ENCODE assay signal across 13 cellular contexts in the genomic region with DNA sequence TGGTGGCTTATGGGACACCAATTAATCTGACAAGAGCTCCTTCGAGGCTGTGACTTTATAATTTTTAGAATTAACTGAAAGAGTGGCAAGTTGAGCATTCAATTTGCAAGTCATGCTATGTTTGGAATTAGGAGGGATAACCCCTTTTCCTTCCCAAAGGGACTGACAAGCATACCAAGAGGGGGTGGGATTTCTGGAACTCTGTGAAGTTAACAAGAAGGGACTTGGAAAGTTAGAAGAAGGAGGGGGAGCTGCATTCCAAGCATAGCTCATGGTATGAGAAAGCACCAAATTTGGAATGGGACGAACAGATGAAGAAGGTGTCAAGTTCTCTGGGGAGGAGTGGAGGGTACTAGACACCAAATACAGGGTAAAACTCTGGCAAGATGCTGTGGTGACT. TPM values are rescaled to one million over a fixed set of nuclear protein-coding genes. Genes with fewer than 3 reads are reported as not detected.
A peak's percentile ranks its signal among the peaks of the same experiment; 100 is the strongest.
DNase-seq lines count a peak whose midpoint lies in the region; ATAC-seq and TF ChIP-seq lines count a peak whose summit lies in the region.
"Had no signal": no experiment of that assay in that cellular context is flagged by ENCODE, and none has a peak within 500 bp of the region (broad histone marks: within the 10 kb centered on the region; RNA-seq: fewer than 3 reads in every experiment).

No MANE protein-coding gene starts in this region.

- peak overlapping the region; percentile 33 for H3K4me2 ChIP-seq in GM23248 (ENCODE audit: unreplicated experiment)

- no peaks in the 10 kb centered on the region for H3K36me3 Mint-ChIP-seq in osteocyte (ENCODE audit: unreplicated experiment)
- H3K36me3 Mint-ChIP-seq in stimulated activated memory B cell treated with anti-CD40 and anti-IgM and Interleukin-4, amounts not matched to agents 10 μg/mL and 1 μg/mL and 100 μg/mL, for 72 hours: no peaks in the 10 kb centered on the region

- peaks cover 54% of the 10 kb centered on the region for H3K4me1 ChIP-seq in GM23248 (ENCODE audit: insufficient read depth)
- H3K4me1 ChIP-seq in SJCRH30: peaks cover 40% of the 10 kb centered on the region
- peaks cover 41% of the 10 kb centered on the region for H3K4me1 ChIP-seq in left ventricle myocardium inferior

- ATAC-seq in stimulated activated memory B cell treated with anti-CD40 and anti-IgM and Interleukin-4, amounts not matched to agents 10 μg/mL and 1 μg/mL and 100 μg/mL, for 72 hours: no peak
- ATAC-seq: left lung had no signal

- peak overlapping the region; percentile 80 for H3K27ac Mint-ChIP-seq in osteocyte (ENCODE audit: unreplicated experiment)
- H3K27ac Mint-ChIP-seq in stimulated activated memory B cell treated with anti-CD40 and anti-IgM and Interleukin-4, amounts not matched to agents 10 μg/mL and 1 μg/mL and 100 μg/mL, for 72 hours: no peak overlapping the region

- WGBS in GM23248 (ENCODE audit: low coverage in 1 of 2, low lambda C conversion rate in 2 of 2, missing lambda C conversion rate in 2 of 2), 2 experiments: 43 to 46% methylated on average over 2 of the region's 2 CpGs

- H3K27me3 Mint-ChIP-seq in osteocyte (ENCODE audit: unreplicated experiment): no peaks in the 10 kb centered on the region
- H3K27me3 Mint-ChIP-seq in stimulated activated memory B cell treated with anti-CD40 and anti-IgM and Interleukin-4, amounts not matched to agents 10 μg/mL and 1 μg/mL and 100 μg/mL, for 72 hours: peaks cover 47% of the 10 kb centered on the region

- no peaks in the 10 kb centered on the region for H3K9me3 Mint-ChIP-seq in osteocyte (ENCODE audit: unreplicated experiment)
- H3K9me3 Mint-ChIP-seq in stimulated activated memory B cell treated with anti-CD40 and anti-IgM and Interleukin-4, amounts not matched to agents 10 μg/mL and 1 μg/mL and 100 μg/mL, for 72 hours: no peaks in the 10 kb centered on the region

- no peaks in the 10 kb centered on the region for H3K36me3 ChIP-seq in GM23248 (ENCODE audit: low read depth)
- H3K36me3 ChIP-seq in SJCRH30: no peaks in the 10 kb centered on the region
- H3K36me3 ChIP-seq in left ventricle myocardium inferior: no peaks in the 10 kb centered on the region
- H3K36me3 ChIP-seq: left lung had no signal

- TF ChIP-seq CTCF in fibroblast of the aortic adventitia (IDR thresholded peaks at IDR 0.05; ENCODE audit: insufficient read depth, low read length) (no peak), osteocyte (IDR thresholded peaks at IDR 0.05) (no peak), left ventricle myocardium inferior (IDR thresholded peaks at IDR 0.05; ENCODE audit: borderline replicate concordance) (no peak)

- H3K4me3 Mint-ChIP-seq in osteocyte (ENCODE audit: unreplicated experiment): no peak overlapping the region
- no peak overlapping the region for H3K4me3 Mint-ChIP-seq in stimulated activated memory B cell treated with anti-CD40 and anti-IgM and Interleukin-4, amounts not matched to agents 10 μg/mL and 1 μg/mL and 100 μg/mL, for 72 hours

- H3K79me2 ChIP-seq in GM23248 (ENCODE audit: insufficient read depth): no peaks in the 10 kb centered on the region

- no peaks in the 10 kb centered on the region for H3K9me2 ChIP-seq in GM23248 (ENCODE audit: insufficient read depth)

- H3K9me3 ChIP-seq in GM23248 (ENCODE audit: low read depth): no peaks in the 10 kb centered on the region
- no peaks in the 10 kb centered on the region for H3K9me3 ChIP-seq in SJCRH30 (replicated peaks)
- H3K9me3 ChIP-seq in left ventricle myocardium inferior (replicated peaks): no peaks in the 10 kb centered on the region
- H3K9me3 ChIP-seq: left lung had no signal

- H3K27me3 ChIP-seq in GM23248 (replicated peaks; ENCODE audit: insufficient read depth): no peaks in the 10 kb centered on the region
- no peaks in the 10 kb centered on the region for H3K27me3 ChIP-seq in SJCRH30
- H3K27me3 ChIP-seq in left ventricle myocardium inferior (ENCODE audit: low read depth): no peaks in the 10 kb centered on the region

- no peak overlapping the region for H2AFZ ChIP-seq in GM23248

- H3K4me3 ChIP-seq in GM23248 (no peak overlapping the region; the same call in 1 of the 2 replicates), SJCRH30 (peak overlapping the region; percentile 19), fibroblast of the aortic adventitia (ENCODE audit: low read depth, low read length) (no peak overlapping the region), left ventricle myocardium inferior (no peak overlapping the region)
- H3K4me3 ChIP-seq: left lung had no signal

- no peak overlapping the region for H3K9ac ChIP-seq in GM23248

- DNase-seq in GM23248 (peak; percentile 51), SJCRH30 (peak; percentile 87 to 88), fibroblast of the aortic adventitia (ENCODE audit: low read depth) (peak; percentile 82), osteocyte (ENCODE audit: extremely low spot score, unreplicated experiment) (no peak), left ventricle myocardium inferior (no peak), NOMO-1 treated with DMSO at 0.1 percent for 48 hours (lab: John Stamatoyannopoulos, UW; ENCODE audit: unreplicated experiment) (no peak), posterior vena cava (ENCODE audit: low spot score) (no peak)
- DNase-seq: Calu3; left lung; MM.1S; posterior cingulate gyrus; stimulated activated CD4-positive, alpha-beta T cell treated with anti-CD3 and anti-CD28 coated beads, Interleukin-4, amount 100 ng/mL, for 4 hours had no signal

- peak overlapping the region; percentile 20 for H3K27ac ChIP-seq in GM23248
- H3K27ac ChIP-seq in SJCRH30: peak overlapping the region; percentile 82
- no peak overlapping the region for H3K27ac ChIP-seq in left ventricle myocardium inferior (replicated peaks)
- H3K27ac ChIP-seq: left lung had no signal

- H3K4me1 Mint-ChIP-seq in osteocyte (ENCODE audit: unreplicated experiment): peaks cover 60% of the 10 kb centered on the region
- H3K4me1 Mint-ChIP-seq in stimulated activated memory B cell treated with anti-CD40 and anti-IgM and Interleukin-4, amounts not matched to agents 10 μg/mL and 1 μg/mL and 100 μg/mL, for 72 hours: no peaks in the 10 kb centered on the region

- in situ Hi-C loops in GM23248 (cut with MboI): no loop called here

- intact Hi-C loops in left ventricle myocardium inferior (cut with micrococcal nuclease) (no loop called here), posterior vena cava (cut with DNase I) (loop anchor here in 1 of 2 donors (10.0 kb wide), 1 partner anchor 66 kb away; no protein-coding TSS in a partner anchor)

- no peaks in the 10 kb centered on the region for H4K20me1 ChIP-seq in GM23248 (ENCODE audit: insufficient read depth)

- peaks cover 18% of the 10 kb centered on the region for H3F3A ChIP-seq in GM23248 (ENCODE audit: insufficient read depth)

RNA-seq across cellular contexts. Expression of gene PALM2AKAP2, which starts 8.9 kb away (rescaled TPM):
- 12.5 and 13.1 TPM in 2 replicates for total RNA-seq in GM23248 (2014; rRNA removed; shearing (Covaris generic))
- 14.0 and 16.7 TPM in 2 replicates for polyA plus RNA-seq in GM23248 (2016; fragmentation: Nextera tagmentation; extraction: Ambion mirVana)
- 39.6 and 43.4 TPM in 2 replicates for total RNA-seq in SJCRH30 (2014; rRNA removed; shearing (Covaris generic))
- 4.2 and 5.0 TPM in 2 replicates for total RNA-seq in fibroblast of the aortic adventitia (ENCODE audit: low replicate concordance)
- total RNA-seq in osteocyte: 24.2 and 25.3 TPM in 2 replicates
- total RNA-seq in left ventricle myocardium inferior: 90.2 TPM
- 100 to 1,000 TPM in 1 of 2 donors, 10 to 100 TPM in 1; 65.6 to 101 TPM for total RNA-seq in posterior vena cava
- total RNA-seq: Calu3 had no signal

Comparison
In these comparisons a context has a peak if more than half of its experiments do, and no peak if none do; other contexts are left out.
1. DNase-seq: peak in GM23248 (single experiment), SJCRH30 (2 of 2) and fibroblast of the aortic adventitia (single experiment); none in osteocyte (single experiment), left ventricle myocardium inferior (single experiment), NOMO-1 treated with DMSO at 0.1 percent for 48 hours (single experiment) and posterior vena cava (single experiment).